Comparison of ENCODE assay signal across 1 cellular context in the genomic region with DNA sequence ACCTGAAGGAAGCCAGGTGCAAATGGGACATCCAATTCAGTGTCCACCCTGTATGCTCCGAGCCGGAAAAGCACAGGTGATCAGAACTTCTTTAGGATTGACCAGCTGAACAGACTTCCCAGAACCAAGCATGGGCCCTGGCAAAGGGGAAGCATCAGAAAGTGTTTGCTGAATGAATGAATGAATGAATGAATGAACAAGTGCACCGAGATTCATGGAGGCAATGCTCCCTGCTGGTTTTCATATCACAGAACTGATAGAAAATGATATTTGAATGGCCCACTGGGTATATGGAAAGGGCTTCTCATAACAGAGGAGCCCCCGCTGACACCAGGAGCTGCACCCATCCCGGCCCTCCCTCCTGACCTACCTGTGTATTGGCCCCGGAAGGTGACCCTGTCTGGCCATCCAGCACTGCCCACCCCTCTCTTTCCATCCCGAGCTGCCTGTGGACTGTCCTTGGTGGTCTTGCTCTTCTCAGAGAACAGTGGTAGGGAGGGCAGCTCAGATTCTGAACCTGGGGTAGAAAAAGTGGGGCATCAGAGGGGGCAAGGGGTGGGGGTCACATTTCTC.
TF ChIP-seq lines count a peak whose summit lies in the region.

No MANE protein-coding gene starts in this region.

TF ChIP-seq in HEK293T, 16 proteins besides CTCF, POLR2A, EP300 and RAD21 (continued from another document):
- TF ChIP-seq, protein P1, sequence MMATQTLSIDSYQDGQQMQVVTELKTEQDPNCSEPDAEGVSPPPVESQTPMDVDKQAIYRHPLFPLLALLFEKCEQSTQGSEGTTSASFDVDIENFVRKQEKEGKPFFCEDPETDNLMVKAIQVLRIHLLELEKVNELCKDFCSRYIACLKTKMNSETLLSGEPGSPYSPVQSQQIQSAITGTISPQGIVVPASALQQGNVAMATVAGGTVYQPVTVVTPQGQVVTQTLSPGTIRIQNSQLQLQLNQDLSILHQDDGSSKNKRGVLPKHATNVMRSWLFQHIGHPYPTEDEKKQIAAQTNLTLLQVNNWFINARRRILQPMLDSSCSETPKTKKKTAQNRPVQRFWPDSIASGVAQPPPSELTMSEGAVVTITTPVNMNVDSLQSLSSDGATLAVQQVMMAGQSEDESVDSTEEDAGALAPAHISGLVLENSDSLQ (IDR thresholded peaks at IDR 0.05), result no peak
- TF ChIP-seq ZNF384 (IDR thresholded peaks at IDR 0.05) (no peak), TARDBP (IDR thresholded peaks at IDR 0.05) (no peak), CTBP1 (IDR thresholded peaks at IDR 0.05; ENCODE audit: borderline replicate concordance) (no peak)
